Comparison of ENCODE assay signal across 9 cellular contexts in the genomic region with DNA sequence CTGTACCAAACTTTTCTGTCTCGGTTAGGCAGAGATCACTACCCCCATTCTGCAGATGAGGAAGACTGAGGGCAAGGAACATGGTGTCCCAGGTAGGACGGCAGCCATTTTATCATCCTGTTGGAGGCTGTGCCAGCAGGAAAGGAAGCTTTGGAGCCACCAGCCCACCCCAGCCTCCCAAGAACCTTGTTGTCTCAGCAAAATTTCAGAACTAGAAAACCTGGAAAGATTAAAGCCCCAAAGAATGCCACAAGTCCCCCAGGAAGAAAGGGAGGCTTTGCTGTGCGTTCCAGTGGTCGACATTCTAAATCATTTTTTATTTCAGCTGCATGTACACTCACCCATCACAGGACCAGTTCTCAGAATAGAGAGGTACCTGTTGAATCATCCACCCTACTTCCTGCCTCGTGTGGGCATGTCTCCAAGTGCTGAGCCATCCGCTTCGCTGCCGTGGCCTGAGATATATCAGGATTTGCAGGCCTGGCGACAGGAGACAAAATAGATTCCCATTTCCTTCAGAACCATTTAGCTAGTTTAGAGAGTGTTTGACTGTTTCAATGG. TPM values are rescaled to one million over a fixed set of nuclear protein-coding genes. Genes with fewer than 3 reads are reported as not detected.
A peak's percentile ranks its signal among the peaks of the same experiment; 100 is the strongest.
DNase-seq lines count a peak whose midpoint lies in the region; ATAC-seq and TF ChIP-seq lines count a peak whose summit lies in the region.
"Had no signal": no experiment of that assay in that cellular context is flagged by ENCODE, and none has a peak within 500 bp of the region (broad histone marks: within the 10 kb centered on the region; RNA-seq: fewer than 3 reads in every experiment).

No MANE protein-coding gene starts in this region.

- no peaks in the 10 kb centered on the region for H3K9me3 Mint-ChIP-seq in activated T-helper 17 cell treated with anti-CD3 and anti-CD28 coated beads, Interleukin-2, amount 50 U/mL, for 72 hours

- H3K27ac ChIP-seq in uterus = no peak overlapping the region
- H3K27ac ChIP-seq: cardiac muscle cell had no signal

- H3K4me1 Mint-ChIP-seq in activated T-helper 17 cell treated with anti-CD3 and anti-CD28 coated beads, Interleukin-2, amount 50 U/mL, for 72 hours = peaks cover 6% of the 10 kb centered on the region

- no peak for TF ChIP-seq POLR2A in uterus (IDR thresholded peaks at IDR 0.05)

- peak overlapping the region; percentile 68 for H3K4me3 Mint-ChIP-seq in activated T-helper 17 cell treated with anti-CD3 and anti-CD28 coated beads, Interleukin-2, amount 50 U/mL, for 72 hours

- H3K27me3 ChIP-seq in uterus = no peaks in the 10 kb centered on the region
- H3K27me3 ChIP-seq: cardiac muscle cell had no signal

- peak overlapping the region; percentile 89 for H3K27ac Mint-ChIP-seq in activated T-helper 17 cell treated with anti-CD3 and anti-CD28 coated beads, Interleukin-2, amount 50 U/mL, for 72 hours

- peak; percentile 98 for ATAC-seq in activated T-helper 17 cell treated with anti-CD3 and anti-CD28 coated beads, Interleukin-2, amount 50 U/mL, for 72 hours (replicated peaks)
- ATAC-seq in HG03520 (IDR thresholded peaks at IDR 0.05; ENCODE audit: unreplicated experiment) (no peak), Right ventricle myocardium inferior (no peak), GM21576 (IDR thresholded peaks at IDR 0.05; ENCODE audit: unreplicated experiment) (no peak)

- DNase-seq in stimulated activated naive CD4-positive, alpha-beta T cell treated with Interleukin-2 at 50 U/mL for 16 hours (lab: John Stamatoyannopoulos, UW) = peak; percentile 46
- DNase-seq in stimulated activated naive CD4-positive, alpha-beta T cell (lab: John Stamatoyannopoulos, UW) = no peak
- peak; percentile 99 for DNase-seq in kidney glomerular epithelial cell (lab: John Stamatoyannopoulos, UW)
- peak; percentile 26 to 42 for DNase-seq in uterus
- DNase-seq in Right ventricle myocardium inferior (ENCODE audit: missing footprints) = no peak

- H3K36me3 ChIP-seq in uterus = no peaks in the 10 kb centered on the region
- H3K36me3 ChIP-seq: cardiac muscle cell had no signal

- H3K27me3 Mint-ChIP-seq in activated T-helper 17 cell treated with anti-CD3 and anti-CD28 coated beads, Interleukin-2, amount 50 U/mL, for 72 hours = peaks cover 7% of the 10 kb centered on the region

- no peaks in the 10 kb centered on the region for H3K4me1 ChIP-seq in uterus

- H3K4me3 ChIP-seq in uterus = no peak overlapping the region
- H3K4me3 ChIP-seq: cardiac muscle cell had no signal

- no peaks in the 10 kb centered on the region for H3K9me3 ChIP-seq in uterus

- TF ChIP-seq CTCF in uterus (IDR thresholded peaks at IDR 0.05) = no peak

- no peaks in the 10 kb centered on the region for H3K36me3 Mint-ChIP-seq in activated T-helper 17 cell treated with anti-CD3 and anti-CD28 coated beads, Interleukin-2, amount 50 U/mL, for 72 hours (ENCODE audit: low read depth)

- intact Hi-C loops in uterus (cut with DNase I; ENCODE audit: low total_unique reads) (no loop called here), Right ventricle myocardium inferior (cut with DNase I) (no loop called here)

RNA-seq across cellular contexts. Expression of gene EIF3D, which starts 12.9 kb away (rescaled TPM):
- total RNA-seq in activated T-helper 17 cell treated with anti-CD3 and anti-CD28 coated beads, Interleukin-2, amount 50 U/mL, for 72 hours = 100 to 1,000 TPM; 307 to 329 TPM
- total RNA-seq in uterus (100 to 1,000 TPM; 177 to 350 (median 297) TPM), Right ventricle myocardium inferior (67.1 TPM)

RNA-seq across cellular contexts. Expression of gene FOXRED2, which starts 35.1 kb away (rescaled TPM):
- 10 to 100 TPM; 12.3 to 18.0 TPM for total RNA-seq in activated T-helper 17 cell treated with anti-CD3 and anti-CD28 coated beads, Interleukin-2, amount 50 U/mL, for 72 hours
- total RNA-seq in uterus (10 to 100 TPM in 2 of 4 donors, 1 to 10 TPM in 1, under 1 TPM in 1; 0.29 to 24.7 (median 9.5) TPM), Right ventricle myocardium inferior (11.3 TPM)

Comparison
In these comparisons a context has a peak if more than half of its experiments do, and no peak if none do; other contexts are left out.
1. DNase-seq: peak in stimulated activated naive CD4-positive, alpha-beta T cell treated with Interleukin-2 at 50 U/mL for 16 hours (single experiment), kidney glomerular epithelial cell (single experiment) and uterus (2 of 2); none in stimulated activated naive CD4-positive, alpha-beta T cell (0 of 6) and Right ventricle myocardium inferior (single experiment).